ENCODE assay signal across 14 cellular contexts in the genomic region with DNA sequence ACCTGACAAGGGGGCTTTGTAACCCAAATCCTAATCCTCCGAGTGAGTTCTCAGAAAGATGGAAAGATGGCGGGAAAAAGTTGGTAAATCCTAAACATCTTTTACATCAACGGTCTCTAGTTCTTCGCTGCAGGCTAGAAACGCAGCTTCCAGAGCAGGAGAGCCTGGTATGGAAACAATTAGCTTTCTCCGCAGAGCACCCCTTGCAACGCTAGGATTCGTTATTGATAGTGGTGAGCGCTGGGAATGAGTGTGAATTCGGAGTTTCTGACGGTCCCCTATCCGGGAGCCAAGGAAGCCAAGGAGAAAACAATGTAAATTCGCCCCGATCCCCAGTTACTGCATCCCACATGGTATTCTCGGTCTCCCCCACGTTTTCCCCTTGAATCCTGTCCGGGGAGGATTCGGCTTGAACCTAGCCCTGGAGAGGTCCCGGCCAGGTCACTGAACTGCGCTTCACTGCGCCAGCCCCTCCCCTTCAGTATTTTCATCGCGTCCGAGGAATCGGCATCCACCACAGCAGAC. TPM values are rescaled to one million over a fixed set of nuclear protein-coding genes. Genes with fewer than 3 reads are reported as not detected.
A peak's percentile ranks its signal among the peaks of the same experiment; 100 is the strongest.
DNase-seq lines count a peak whose midpoint lies in the region; ATAC-seq, FAIRE-seq and TF ChIP-seq lines count a peak whose summit lies in the region.
"Had no signal": no experiment of that assay in that cellular context is flagged by ENCODE, and none has a peak within 500 bp of the region (broad histone marks: within the 10 kb centered on the region; RNA-seq: fewer than 3 reads in every experiment).

No MANE protein-coding gene starts in this region.

- H3K36me3 Mint-ChIP-seq in activated naive CD4-positive, alpha-beta T cell treated with anti-CD3 and anti-CD28 coated beads for 36 hours (ENCODE audit: low read depth): peaks cover 2% of the 10 kb centered on the region
- H3K36me3 Mint-ChIP-seq in WTC11: no peaks in the 10 kb centered on the region

- no peaks in the 10 kb centered on the region for H3K9me3 Mint-ChIP-seq in activated naive CD4-positive, alpha-beta T cell treated with anti-CD3 and anti-CD28 coated beads for 36 hours
- no peaks in the 10 kb centered on the region for H3K9me3 Mint-ChIP-seq in WTC11
- H3K9me3 Mint-ChIP-seq in stimulated activated naive CD8-positive, alpha-beta T cell treated with anti-CD3 and anti-CD28 coated beads, Interleukin-15, amount 100 ng/mL, for 72 hours: no peaks in the 10 kb centered on the region

- intact Hi-C loops in activated naive CD4-positive, alpha-beta T cell treated with anti-CD3 and anti-CD28 coated beads for 36 hours (cut with micrococcal nuclease): loop anchor here (5.0 kb wide), 1 partner anchor 242 kb away; no protein-coding TSS in a partner anchor

- peak overlapping the region; percentile 17 for H3K4me3 Mint-ChIP-seq in activated naive CD4-positive, alpha-beta T cell treated with anti-CD3 and anti-CD28 coated beads for 36 hours
- peak overlapping the region; percentile 85 for H3K4me3 Mint-ChIP-seq in WTC11
- H3K4me3 Mint-ChIP-seq in stimulated activated naive CD8-positive, alpha-beta T cell treated with anti-CD3 and anti-CD28 coated beads, Interleukin-15, amount 100 ng/mL, for 72 hours: peak overlapping the region; percentile 72 to 82

- DNase-seq in activated naive CD4-positive, alpha-beta T cell treated with anti-CD3 and anti-CD28 coated beads for 36 hours: peak; percentile 5
- DNase-seq in activated naive CD4-positive, alpha-beta T cell (lab: John Stamatoyannopoulos, UW): no peak
- DNase-seq in WTC11 (ENCODE audit: low spot score): no peak
- no peak for DNase-seq in stimulated activated naive CD8-positive, alpha-beta T cell treated with anti-CD3 and anti-CD28 coated beads, Interleukin-15, amount 100 ng/mL, for 72 hours
- DNase-seq in frontal cortex (ENCODE audit: low spot score in 2 of 2): no peak
- DNase-seq in nucleus accumbens (lab: John Stamatoyannopoulos, UW): no peak
- no peak for DNase-seq in A172 (ENCODE audit: low spot score)
- DNase-seq: GDM1, MV-4-11, NCI-H446 treated with DMSO at 0.1 percent for 48 hours had no signal

- peak; percentile 11; the same call in 1 of the 2 replicates for TF ChIP-seq CTCF in WTC11 (IDR thresholded peaks at IDR 0.05)

- CTCF ChIA-PET in activated naive CD4-positive, alpha-beta T cell treated with anti-CD3 and anti-CD28 coated beads for 36 hours (lab: Charles Lee): interaction anchor here (0.9 to 1.7 kb wide), 5 partner anchors 7 to 422 kb away, joined by 3 to 6 read pairs (median 4); no protein-coding TSS in a partner anchor
- CTCF ChIA-PET in WTC11 (lab: Charles Lee): interaction anchor here (0.5 to 5.7 kb wide), 11 partner anchors 10 to 412 kb away, joined by 3 to 91 read pairs (median 4); no protein-coding TSS in a partner anchor

- H3K4me3 ChIP-seq in iPS-18c (ENCODE audit: insufficient read depth, low read depth, low read length): peak overlapping the region; percentile 22

- POLR2A ChIA-PET in WTC11 (lab: Charles Lee): no interaction called here

- peak; percentile 3 for ATAC-seq in WTC11
- no peak for ATAC-seq in stimulated activated naive CD8-positive, alpha-beta T cell treated with anti-CD3 and anti-CD28 coated beads, Interleukin-15, amount 100 ng/mL, for 72 hours

- H3K4me1 Mint-ChIP-seq in activated naive CD4-positive, alpha-beta T cell treated with anti-CD3 and anti-CD28 coated beads for 36 hours (ENCODE audit: low read depth): peaks cover 48% of the 10 kb centered on the region
- peaks cover 62% of the 10 kb centered on the region for H3K4me1 Mint-ChIP-seq in WTC11
- H3K4me1 Mint-ChIP-seq in stimulated activated naive CD8-positive, alpha-beta T cell treated with anti-CD3 and anti-CD28 coated beads, Interleukin-15, amount 100 ng/mL, for 72 hours: peaks cover 71% of the 10 kb centered on the region

- H3K9me3 ChIP-seq in iPS-18c (ENCODE audit: control insufficient read depth, insufficient read depth, low read length): no peaks in the 10 kb centered on the region

- no peak overlapping the region for H3K27ac Mint-ChIP-seq in activated naive CD4-positive, alpha-beta T cell treated with anti-CD3 and anti-CD28 coated beads for 36 hours
- H3K27ac Mint-ChIP-seq in WTC11: no peak overlapping the region
- H3K27ac Mint-ChIP-seq in stimulated activated naive CD8-positive, alpha-beta T cell treated with anti-CD3 and anti-CD28 coated beads, Interleukin-15, amount 100 ng/mL, for 72 hours: no peak overlapping the region

- peaks cover 72% of the 10 kb centered on the region for H3K27me3 Mint-ChIP-seq in activated naive CD4-positive, alpha-beta T cell treated with anti-CD3 and anti-CD28 coated beads for 36 hours (ENCODE audit: low read depth)
- H3K27me3 Mint-ChIP-seq in WTC11 (ENCODE audit: low read depth): peaks cover 96% of the 10 kb centered on the region
- H3K27me3 Mint-ChIP-seq in stimulated activated naive CD8-positive, alpha-beta T cell treated with anti-CD3 and anti-CD28 coated beads, Interleukin-15, amount 100 ng/mL, for 72 hours: peaks cover 96% of the 10 kb centered on the region

- FAIRE-seq in frontal cortex (lab: Jason Lieb, UNC): no peak
- FAIRE-seq: colon had no signal

TF ChIP-seq in WTC11, 78 proteins besides CTCF, POLR2A, EP300 and RAD21 (continues in another document):
- no peak for TF ChIP-seq EMX1 (CRISPR knock-in tag; IDR thresholded peaks at IDR 0.05)
- no peak for TF ChIP-seq ZBTB43 (CRISPR knock-in tag; IDR thresholded peaks at IDR 0.05)
- no peak for TF ChIP-seq SMAD3 (CRISPR knock-in tag; IDR thresholded peaks at IDR 0.05; ENCODE audit: borderline replicate concordance)
- TF ChIP-seq, protein P1, sequence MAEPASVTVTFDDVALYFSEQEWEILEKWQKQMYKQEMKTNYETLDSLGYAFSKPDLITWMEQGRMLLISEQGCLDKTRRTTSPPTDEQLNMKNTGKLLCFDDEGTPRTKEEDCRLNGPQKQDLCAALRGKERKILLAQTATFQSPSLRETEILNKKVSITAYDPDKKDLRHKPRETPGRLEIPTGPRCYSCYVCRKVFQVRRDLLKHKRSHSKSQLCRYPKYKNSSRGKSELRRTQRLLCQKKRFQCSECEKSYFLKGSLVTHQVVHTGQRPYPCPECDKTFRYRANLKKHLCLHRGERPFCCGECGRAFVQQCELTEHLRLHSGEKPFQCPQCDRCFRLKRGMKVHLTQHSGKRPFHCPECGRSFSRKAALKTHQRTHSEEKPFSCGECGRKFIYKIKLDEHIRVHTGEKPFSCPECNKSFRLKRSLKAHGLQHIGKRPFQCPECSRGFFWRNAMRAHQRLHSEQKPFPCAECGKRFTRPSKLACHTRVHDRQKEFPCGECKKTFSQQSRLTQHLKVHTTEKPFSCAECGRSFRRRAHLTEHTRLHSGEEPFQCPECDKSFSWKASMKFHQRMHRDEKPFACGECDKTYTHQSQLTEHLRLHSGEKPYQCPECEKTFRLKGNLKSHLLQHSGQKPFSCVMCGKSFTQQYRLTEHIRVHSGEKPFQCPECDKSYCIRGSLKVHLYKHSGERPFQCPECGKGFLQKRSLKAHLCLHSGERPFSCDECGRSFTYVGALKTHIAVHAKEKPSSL (CRISPR knock-in tag; conservative IDR thresholded peaks at IDR 0.05): no peak
- no peak for TF ChIP-seq PRRX2 (CRISPR knock-in tag; IDR thresholded peaks at IDR 0.05)
- no peak for TF ChIP-seq ZNF219 (CRISPR knock-in tag; IDR thresholded peaks at IDR 0.05; ENCODE audit: borderline replicate concordance)
- no peak for TF ChIP-seq USF1 (CRISPR knock-in tag; IDR thresholded peaks at IDR 0.05)
- TF ChIP-seq, protein P2, sequence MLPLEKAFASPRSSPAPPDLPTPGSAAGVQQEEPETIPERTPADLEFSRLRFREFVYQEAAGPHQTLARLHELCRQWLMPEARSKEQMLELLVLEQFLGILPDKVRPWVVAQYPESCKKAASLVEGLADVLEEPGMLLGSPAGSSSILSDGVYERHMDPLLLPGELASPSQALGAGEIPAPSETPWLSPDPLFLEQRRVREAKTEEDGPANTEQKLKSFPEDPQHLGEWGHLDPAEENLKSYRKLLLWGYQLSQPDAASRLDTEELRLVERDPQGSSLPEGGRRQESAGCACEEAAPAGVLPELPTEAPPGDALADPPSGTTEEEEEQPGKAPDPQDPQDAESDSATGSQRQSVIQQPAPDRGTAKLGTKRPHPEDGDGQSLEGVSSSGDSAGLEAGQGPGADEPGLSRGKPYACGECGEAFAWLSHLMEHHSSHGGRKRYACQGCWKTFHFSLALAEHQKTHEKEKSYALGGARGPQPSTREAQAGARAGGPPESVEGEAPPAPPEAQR (CRISPR knock-in tag; IDR thresholded peaks at IDR 0.05): no peak
- TF ChIP-seq RORB (CRISPR knock-in tag; IDR thresholded peaks at IDR 0.05): no peak
- TF ChIP-seq, protein P3, sequence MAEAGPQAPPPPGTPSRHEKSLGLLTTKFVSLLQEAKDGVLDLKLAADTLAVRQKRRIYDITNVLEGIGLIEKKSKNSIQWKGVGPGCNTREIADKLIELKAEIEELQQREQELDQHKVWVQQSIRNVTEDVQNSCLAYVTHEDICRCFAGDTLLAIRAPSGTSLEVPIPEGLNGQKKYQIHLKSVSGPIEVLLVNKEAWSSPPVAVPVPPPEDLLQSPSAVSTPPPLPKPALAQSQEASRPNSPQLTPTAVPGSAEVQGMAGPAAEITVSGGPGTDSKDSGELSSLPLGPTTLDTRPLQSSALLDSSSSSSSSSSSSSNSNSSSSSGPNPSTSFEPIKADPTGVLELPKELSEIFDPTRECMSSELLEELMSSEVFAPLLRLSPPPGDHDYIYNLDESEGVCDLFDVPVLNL (CRISPR knock-in tag; IDR thresholded peaks at IDR 0.05; ENCODE audit: borderline replicate concordance, low read depth): no peak
- TF ChIP-seq FOXK1 (CRISPR knock-in tag; IDR thresholded peaks at IDR 0.05): no peak; the same call in 1 of the 2 replicates

RNA-seq across cellular contexts. Expression of gene NEUROG2, which starts 4.7 kb away (rescaled TPM):
- under 1 TPM in 1 of 2 experiments, not detected in 1; 0.14 TPM for total RNA-seq in activated naive CD4-positive, alpha-beta T cell treated with anti-CD3 and anti-CD28 coated beads for 36 hours
- total RNA-seq in WTC11 (2021) (0.09 TPM in 2 of 3 replicates, not detected in the other), frontal cortex (36.7 TPM)
- not detected in 2 replicates for total RNA-seq in A172 (2014; rRNA removed; shearing (Covaris generic))
- total RNA-seq: kidney epithelial cell, omental fat pad had no signal

Comparison
In these comparisons a context has a peak if more than half of its experiments do, and no peak if none do; other contexts are left out.
1. H3K4me3 Mint-ChIP-seq: peak in every context shown above with its lines; median percentile 85 in WTC11; 77 in stimulated activated naive CD8-positive, alpha-beta T cell treated with anti-CD3 and anti-CD28 coated beads, Interleukin-15, amount 100 ng/mL, for 72 hours; 17 in activated naive CD4-positive, alpha-beta T cell treated with anti-CD3 and anti-CD28 coated beads for 36 hours.
2. RNA of gene NEUROG2, which starts 4.7 kb away (total RNA-seq): 36.7 TPM in frontal cortex (single experiment); 0.14 TPM in activated naive CD4-positive, alpha-beta T cell treated with anti-CD3 and anti-CD28 coated beads for 36 hours, not detected in A172 and 0.09 TPM in WTC11; every median in the first group is over 10 times any median in the second.